ENCODE assay signal across 8 cellular contexts in the genomic region with DNA sequence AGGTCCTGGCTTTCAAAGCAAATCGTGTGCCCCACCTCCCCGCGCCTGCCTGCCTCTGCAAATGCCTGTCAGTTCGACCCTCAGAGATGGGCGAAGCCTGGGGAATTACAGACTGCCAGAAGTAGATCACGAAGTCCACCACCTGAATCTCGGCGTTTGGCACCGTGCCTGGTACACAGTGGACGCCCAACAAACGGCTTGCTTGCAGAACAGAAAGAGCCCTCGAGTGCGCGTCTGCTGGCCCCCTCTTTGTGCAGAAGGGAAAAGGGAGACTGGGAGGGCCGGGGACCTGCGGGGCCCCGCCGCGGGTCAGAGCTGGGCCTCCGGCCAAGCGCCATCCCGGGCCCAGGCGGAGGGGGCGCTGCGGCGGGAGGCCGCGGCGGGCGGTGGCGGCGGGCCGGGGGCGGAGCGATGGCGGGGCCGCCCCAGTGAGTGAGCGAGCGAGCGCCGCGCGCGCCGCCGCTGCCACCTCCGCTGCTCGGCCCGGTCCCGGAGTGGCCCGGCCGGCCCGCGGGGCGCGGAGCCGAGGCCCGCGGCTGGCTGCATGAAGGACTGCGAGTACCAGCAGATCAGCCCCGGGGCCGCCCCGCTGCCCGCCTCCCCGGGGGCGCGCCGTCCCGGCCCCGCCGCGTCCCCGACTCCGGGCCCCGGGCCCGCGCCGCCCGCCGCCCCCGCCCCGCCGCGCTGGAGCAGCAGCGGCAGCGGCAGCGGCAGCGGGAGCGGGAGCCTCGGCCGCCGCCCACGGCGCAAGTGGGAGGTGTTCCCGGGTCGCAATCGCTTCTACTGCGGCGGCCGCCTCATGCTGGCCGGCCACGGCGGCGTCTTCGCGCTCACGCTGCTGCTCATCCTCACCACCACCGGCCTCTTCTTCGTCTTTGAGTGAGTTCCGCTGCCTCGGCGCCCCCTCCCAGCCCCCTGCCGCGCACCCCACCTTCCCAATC. TPM values are rescaled to one million over a fixed set of nuclear protein-coding genes. Genes with fewer than 3 reads are reported as not detected.
DNase-seq lines count a peak whose midpoint lies in the region; TF ChIP-seq lines count a peak whose summit lies in the region.

A gene with protein sequence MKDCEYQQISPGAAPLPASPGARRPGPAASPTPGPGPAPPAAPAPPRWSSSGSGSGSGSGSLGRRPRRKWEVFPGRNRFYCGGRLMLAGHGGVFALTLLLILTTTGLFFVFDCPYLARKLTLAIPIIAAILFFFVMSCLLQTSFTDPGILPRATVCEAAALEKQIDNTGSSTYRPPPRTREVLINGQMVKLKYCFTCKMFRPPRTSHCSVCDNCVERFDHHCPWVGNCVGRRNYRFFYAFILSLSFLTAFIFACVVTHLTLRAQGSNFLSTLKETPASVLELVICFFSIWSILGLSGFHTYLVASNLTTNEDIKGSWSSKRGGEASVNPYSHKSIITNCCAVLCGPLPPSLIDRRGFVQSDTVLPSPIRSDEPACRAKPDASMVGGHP (plus strand): TSS at position 428 of the 941 bp plus-strand sequence. CDS start 117 bp downstream, at position 545.

- H3K27me3 Mint-ChIP-seq in Calu3 (ENCODE audit: unreplicated experiment): no peaks in the 10 kb centered on the region
- H3K27me3 Mint-ChIP-seq in activated naive CD4-positive, alpha-beta T cell treated with anti-CD3 and anti-CD28 coated beads, Interleukin-2, amount 50 U/mL, for 24 hours: no peaks in the 10 kb centered on the region
- H3K27me3 Mint-ChIP-seq in glutamatergic neuron (ENCODE audit: unreplicated experiment): peaks cover 11% of the 10 kb centered on the region

- H3K4me1 ChIP-seq in osteoblast (ENCODE audit: insufficient read depth, low read length): peaks cover 30% of the 10 kb centered on the region
- H3K4me1 ChIP-seq in tibial nerve: peaks cover 0 to 43% (median 26%) of the 10 kb centered on the region in 4 donors

- peaks cover 26% of the 10 kb centered on the region for H4K20me1 ChIP-seq in osteoblast (ENCODE audit: insufficient read depth, low read length)

- peak in 1 of 2 donors; percentile 35 for TF ChIP-seq POLR2A in tibial nerve (IDR thresholded peaks at IDR 0.05)

- CTCF ChIA-PET in Calu3 (lab: Charles Lee): no interaction called here

- peak within 1 kb of the TSS; percentile 51 for H3K27ac ChIP-seq in osteoblast (ENCODE audit: low read depth, low read length)
- peak within 1 kb of the TSS; percentile 47 to 89 (median 88) for H3K27ac ChIP-seq in tibial nerve

- 0 to 1% methylated on average over 18 to 30 of the region's 114 CpGs for WGBS in tibial nerve, 2 donors

- H3K4me1 Mint-ChIP-seq in Calu3 (ENCODE audit: low read depth, unreplicated experiment) (peaks cover 44% of the 10 kb centered on the region), glutamatergic neuron (ENCODE audit: low read depth, unreplicated experiment) (peaks cover 20% of the 10 kb centered on the region)
- peaks cover 67% of the 10 kb centered on the region for H3K4me1 Mint-ChIP-seq in activated naive CD4-positive, alpha-beta T cell treated with anti-CD3 and anti-CD28 coated beads, Interleukin-2, amount 50 U/mL, for 24 hours

- peaks cover 48% of the 10 kb centered on the region for H3K79me2 ChIP-seq in osteoblast (ENCODE audit: insufficient read depth, low read length)

- H3K4me3 Mint-ChIP-seq in Calu3 (ENCODE audit: low read depth, unreplicated experiment): peak within 1 kb of the TSS; percentile 69
- H3K4me3 Mint-ChIP-seq in activated naive CD4-positive, alpha-beta T cell treated with anti-CD3 and anti-CD28 coated beads, Interleukin-2, amount 50 U/mL, for 24 hours: peak within 1 kb of the TSS; percentile 95
- H3K4me3 Mint-ChIP-seq in glutamatergic neuron (ENCODE audit: unreplicated experiment): peak within 1 kb of the TSS; percentile 95

- H3K27ac Mint-ChIP-seq in Calu3 (ENCODE audit: unreplicated experiment) (peak within 1 kb of the TSS; percentile 63), glutamatergic neuron (ENCODE audit: unreplicated experiment) (peak within 1 kb of the TSS; percentile 96)
- H3K27ac Mint-ChIP-seq in activated naive CD4-positive, alpha-beta T cell treated with anti-CD3 and anti-CD28 coated beads, Interleukin-2, amount 50 U/mL, for 24 hours: peak within 1 kb of the TSS; percentile 96

- DNase-seq in Calu3 (peak; percentile 74), GM20000 (ENCODE audit: low spot score) (peak; percentile 94), HuH-7 (ENCODE audit: low spot score) (peak; percentile 80), SK-N-DZ (ENCODE audit: low spot score) (peak; percentile 44), glutamatergic neuron (peak; percentile 82), osteoblast (ENCODE audit: insufficient read length, low spot score, missing footprints) (peak; percentile 99), tibial nerve (ENCODE audit: low spot score in 2 of 2) (peak; percentile 30 to 43)

- H3K4me3 ChIP-seq in osteoblast (ENCODE audit: insufficient read depth, low read length) (peak within 1 kb of the TSS; percentile 81), tibial nerve (peak within 1 kb of the TSS; percentile 75 to 95 (median 78))

- TF ChIP-seq CTCF in Calu3 (IDR thresholded peaks at IDR 0.05; ENCODE audit: unreplicated experiment) (no peak), GM20000 (IDR thresholded peaks at IDR 0.05; ENCODE audit: extremely low read depth, missing control alignments) (peak; percentile 72), glutamatergic neuron (IDR thresholded peaks at IDR 0.05; ENCODE audit: partially characterized antibody, unreplicated experiment) (peak; percentile 49), osteoblast (IDR thresholded peaks at IDR 0.05; ENCODE audit: extremely low read depth, low read depth, low read length) (no peak), tibial nerve (IDR thresholded peaks at IDR 0.05) (peak; percentile 48 to 92 (median 89))

- peak within 1 kb of the TSS; percentile 91 for H3K4me2 ChIP-seq in osteoblast (ENCODE audit: insufficient read depth, low read length)

- BruUV-seq in Calu3 (replicated peaks; lab: Mats Ljungman, UMichigan): no TSS peak

- no peak for TF ChIP-seq EP300 in tibial nerve (IDR thresholded peaks at IDR 0.05)

- peak within 1 kb of the TSS; percentile 98 for H2AFZ ChIP-seq in osteoblast (ENCODE audit: low read length)

- peaks cover 6% of the 10 kb centered on the region for H3K36me3 ChIP-seq in osteoblast (ENCODE audit: insufficient read depth, low read length)
- peaks cover 0 to 18% (median 0%) of the 10 kb centered on the region in 3 donors for H3K36me3 ChIP-seq in tibial nerve

- H3K9me3 Mint-ChIP-seq in Calu3 (ENCODE audit: low read depth, unreplicated experiment) (no peaks in the 10 kb centered on the region), glutamatergic neuron (ENCODE audit: unreplicated experiment) (peaks cover 7% of the 10 kb centered on the region)
- no peaks in the 10 kb centered on the region for H3K9me3 Mint-ChIP-seq in activated naive CD4-positive, alpha-beta T cell treated with anti-CD3 and anti-CD28 coated beads, Interleukin-2, amount 50 U/mL, for 24 hours

- H3K9me3 ChIP-seq in osteoblast (ENCODE audit: low read depth, low read length) (no peaks in the 10 kb centered on the region), tibial nerve (no peaks in the 10 kb centered on the region)

- intact Hi-C loops in Calu3 (cut with micrococcal nuclease; ENCODE audit: unreplicated experiment): no loop called here

- H3K36me3 Mint-ChIP-seq in Calu3 (ENCODE audit: insufficient read depth, unreplicated experiment) (peaks cover 28% of the 10 kb centered on the region), glutamatergic neuron (ENCODE audit: unreplicated experiment) (no peaks in the 10 kb centered on the region)
- H3K36me3 Mint-ChIP-seq in activated naive CD4-positive, alpha-beta T cell treated with anti-CD3 and anti-CD28 coated beads, Interleukin-2, amount 50 U/mL, for 24 hours: peaks cover 5% of the 10 kb centered on the region

- no peaks in the 10 kb centered on the region for H3K27me3 ChIP-seq in osteoblast (ENCODE audit: insufficient read depth, low read length)
- no peaks in the 10 kb centered on the region for H3K27me3 ChIP-seq in tibial nerve

RNA-seq across cellular contexts. Expression of the gene that starts here (rescaled TPM):
- total RNA-seq in Calu3 (2022) (21.8 and 25.8 TPM in 2 replicates), glutamatergic neuron (ENCODE audit: unreplicated experiment) (52.6 TPM), osteoblast (6.2 and 7.6 TPM in 2 replicates), tibial nerve (10 to 100 TPM in 2 of 4 donors, 1 to 10 TPM in 2; 9.2 to 13.5 (median 10.0) TPM)
- polyA plus RNA-seq in SK-N-DZ (2014; cell fraction: cytosol; rRNA removed): 22.8 and 25.8 TPM in 2 replicates
- 18.4 and 19.8 TPM in 2 replicates for polyA plus RNA-seq in SK-N-DZ (2014; cell fraction: nucleus; rRNA removed)

Comparison
In these comparisons a context has a peak if more than half of its experiments do, and no peak if none do; other contexts are left out.
1. Peak in every context shown above with its lines: DNase-seq, H3K4me3 ChIP-seq and H3K27ac ChIP-seq.
2. DNase-seq: peak in every context shown above with its lines; median percentile 99 in osteoblast; 94 in GM20000; 82 in glutamatergic neuron; 80 in HuH-7; 74 in Calu3; 44 in SK-N-DZ; 36 in tibial nerve.
3. CTCF ChIP-seq: peak in GM20000 (single experiment), glutamatergic neuron (single experiment) and tibial nerve (5 of 5); none in Calu3 (single experiment) and osteoblast (single experiment).